1 cellular context compared by ENCODE assay signal in the genomic region with DNA sequence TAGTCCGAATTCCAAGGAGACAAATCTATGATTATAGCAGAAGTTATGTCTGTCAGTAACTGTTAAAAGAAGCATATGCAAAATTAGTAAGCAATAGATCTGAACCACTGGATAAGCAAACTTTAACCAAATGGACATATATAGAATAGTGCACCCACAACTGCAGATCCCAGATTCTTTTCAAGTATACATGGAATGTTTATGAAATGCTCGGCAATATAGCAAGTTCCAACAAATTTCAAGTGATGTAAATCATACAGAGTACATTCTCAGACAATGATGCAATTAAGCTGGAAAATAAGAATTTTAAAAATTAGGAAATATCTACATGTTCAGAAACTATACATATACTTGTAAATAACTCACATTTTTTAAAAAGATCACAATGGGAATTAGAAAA.
TF ChIP-seq lines count a peak whose summit lies in the region.

No MANE protein-coding gene starts in this region.

TF ChIP-seq in A549, 52 proteins besides CTCF, POLR2A, EP300 and RAD21 (continued from another document):
- TF ChIP-seq PHF8 (IDR thresholded peaks at IDR 0.05; ENCODE audit: borderline replicate concordance, low read depth) (no peak), CEBPB (IDR thresholded peaks at IDR 0.05) (no peak)
